In the genomic region with DNA sequence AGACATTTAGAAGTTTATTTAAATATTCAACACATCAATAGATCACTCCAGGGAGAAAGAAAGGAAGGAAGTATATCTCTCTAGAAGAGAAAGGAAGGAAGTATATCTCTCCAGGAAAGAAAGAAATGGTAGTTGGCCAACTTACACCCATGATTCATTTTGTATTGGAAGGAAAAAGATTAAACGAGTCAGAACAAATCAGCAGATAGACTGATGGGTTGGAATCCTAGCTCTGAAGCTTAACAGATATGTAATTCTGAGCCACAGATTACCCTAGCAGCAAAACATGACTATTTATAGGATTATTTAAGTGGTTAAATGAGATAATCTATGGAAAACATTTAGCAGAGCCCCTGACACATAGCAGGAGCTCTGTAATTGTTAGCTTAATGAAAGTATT, we compare ENCODE assay signal across 25 cellular contexts. TPM values are rescaled to one million over a fixed set of nuclear protein-coding genes. Genes with fewer than 3 reads are reported as not detected.
"Had no signal": no experiment of that assay in that cellular context is flagged by ENCODE, and none has a peak within 500 bp of the region (broad histone marks: within the 10 kb centered on the region; RNA-seq: fewer than 3 reads in every experiment).

No MANE protein-coding gene starts in this region.

- H3K36me3 ChIP-seq: lower lobe of right lung, right lobe of liver, transverse colon, upper lobe of right lung, uterus had no signal

- H3K4me1 ChIP-seq: lower lobe of right lung, parathyroid adenoma, right lobe of liver, suprapubic skin, transverse colon, upper lobe of right lung, uterus had no signal

- H3K27me3 Mint-ChIP-seq: progenitor cell of endocrine pancreas had no signal

- H3K4me3 Mint-ChIP-seq: immature natural killer cell; memory B cell; natural killer cell; stimulated activated naive CD8-positive, alpha-beta T cell treated with anti-CD3 and anti-CD28 coated beads, Interleukin-15, amount 100 ng/mL, for 72 hours had no signal

- ATAC-seq: esophagus mucosa; left ventricle myocardium superior; lower lobe of right lung; natural killer cell; right lobe of liver; stimulated activated naive CD8-positive, alpha-beta T cell treated with anti-CD3 and anti-CD28 coated beads, Interleukin-15, amount 100 ng/mL, for 72 hours; upper lobe of right lung had no signal

- H3K4me3 ChIP-seq: coronary artery, lower lobe of right lung, right lobe of liver, suprapubic skin, transverse colon, upper lobe of right lung, uterus had no signal

- DNase-seq: dermis blood vessel endothelial cell; effector memory CD4-positive, alpha-beta T cell; hypothalamus; immature natural killer cell; islet precursor cell; left ventricle myocardium superior; lower lobe of right lung; natural killer cell; occipital lobe; right lobe of liver; small intestine; stimulated activated CD4-positive, alpha-beta T cell treated with anti-CD3 and anti-CD28 coated beads, Interleukin-15, amount 100 ng/mL, for 24 hours; stimulated activated CD4-positive, alpha-beta T cell treated with anti-CD3 and anti-CD28 coated beads, Interleukin-2, amount 100 ng/mL, for 48 hours; stimulated activated naive CD4-positive, alpha-beta T cell; stimulated activated naive CD8-positive, alpha-beta T cell treated with anti-CD3 and anti-CD28 coated beads, Interleukin-15, amount 100 ng/mL, for 72 hours; transverse colon; upper lobe of right lung; uterus had no signal

- H3K27me3 ChIP-seq: suprapubic skin, transverse colon, upper lobe of right lung, uterus had no signal

- H2AFZ ChIP-seq: parathyroid adenoma had no signal

- H3K4me1 Mint-ChIP-seq: immature natural killer cell; memory B cell; natural killer cell; stimulated activated naive CD8-positive, alpha-beta T cell treated with anti-CD3 and anti-CD28 coated beads, Interleukin-15, amount 100 ng/mL, for 72 hours had no signal

- H3K9ac ChIP-seq: parathyroid adenoma had no signal

- H3K9me3 Mint-ChIP-seq: memory B cell; stimulated activated naive CD8-positive, alpha-beta T cell treated with anti-CD3 and anti-CD28 coated beads, Interleukin-15, amount 100 ng/mL, for 72 hours had no signal

- H3K36me3 Mint-ChIP-seq: immature natural killer cell, memory B cell, natural killer cell had no signal

- H3K27ac ChIP-seq: coronary artery, epithelial cell of prostate, lower lobe of right lung, parathyroid adenoma, right lobe of liver, suprapubic skin, transverse colon, upper lobe of right lung, uterus had no signal

- H3K27ac Mint-ChIP-seq: immature natural killer cell; memory B cell; natural killer cell; progenitor cell of endocrine pancreas; stimulated activated naive CD8-positive, alpha-beta T cell treated with anti-CD3 and anti-CD28 coated beads, Interleukin-15, amount 100 ng/mL, for 72 hours had no signal

- H3K79me2 ChIP-seq: parathyroid adenoma had no signal

- H3K9me3 ChIP-seq: lower lobe of right lung, right lobe of liver, suprapubic skin, transverse colon, upper lobe of right lung, uterus had no signal

RNA-seq across cellular contexts. Expression of a gene that starts 27.1 kb away (rescaled TPM):
- polyA plus RNA-seq: immature natural killer cell had no signal
